1 cellular context compared by ENCODE assay signal in genomic region chr15:73865904-73866303, GRCh38.
TF ChIP-seq lines count a peak whose summit lies in the region.

No MANE protein-coding gene starts in this region.

TF ChIP-seq in GM12878, 131 proteins besides CTCF, POLR2A, EP300 and RAD21 (continued from another document):
- TF ChIP-seq CUX1 (IDR thresholded peaks at IDR 0.05; ENCODE audit: insufficient replicate concordance, low read depth, low read length) (no peak), ZNF384 (IDR thresholded peaks at IDR 0.05; ENCODE audit: borderline replicate concordance, low read depth, low read length) (no peak), SPI1 (IDR thresholded peaks at IDR 0.05; ENCODE audit: borderline replicate concordance, insufficient read depth, low read depth, low read length) (no peak), BCLAF1 (IDR thresholded peaks at IDR 0.05) (no peak), REST (IDR thresholded peaks at IDR 0.05; ENCODE audit: low read depth, low read length) (no peak), TBL1XR1 (IDR thresholded peaks at IDR 0.05; ENCODE audit: low read depth, low read length) (no peak), SKIL (IDR thresholded peaks at IDR 0.05; ENCODE audit: low read depth, poor library complexity, severe bottlenecking) (no peak)
